15 cellular contexts compared by ENCODE assay signal in the genomic region with DNA sequence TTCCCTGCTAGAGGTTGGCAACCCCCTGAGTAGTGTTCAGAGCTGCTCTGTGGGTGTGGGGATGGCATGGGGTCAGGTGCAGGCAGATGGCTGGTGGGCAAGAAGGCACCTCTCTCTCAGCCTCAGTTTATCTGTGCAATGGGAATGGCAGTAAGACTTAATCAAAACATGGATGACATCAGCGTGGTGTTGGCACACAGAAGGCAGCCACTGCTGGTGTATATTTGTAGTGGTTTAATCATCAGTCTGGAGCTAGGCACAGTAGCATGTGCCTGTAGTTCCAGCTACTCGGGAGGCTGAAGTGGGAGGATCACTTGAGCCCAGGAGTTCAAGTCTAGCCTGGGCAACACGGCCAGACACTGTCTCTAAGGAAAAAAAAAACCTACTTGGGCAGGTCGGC. TPM values are rescaled to one million over a fixed set of nuclear protein-coding genes. Genes with fewer than 3 reads are reported as not detected.
DNase-seq lines count a peak whose midpoint lies in the region; ATAC-seq and TF ChIP-seq lines count a peak whose summit lies in the region.
"Had no signal": no experiment of that assay in that cellular context is flagged by ENCODE, and none has a peak within 500 bp of the region (broad histone marks: within the 10 kb centered on the region; RNA-seq: fewer than 3 reads in every experiment).

No MANE protein-coding gene starts in this region.

- TF ChIP-seq POLR2A in gastrocnemius medialis (IDR thresholded peaks at IDR 0.05): no peak

- H3K4me3 ChIP-seq in fibroblast of the aortic adventitia (ENCODE audit: low read depth, low read length): no peak overlapping the region
- H3K4me3 ChIP-seq in gastrocnemius medialis: peak overlapping the region in 2 of 4 donors; percentile 21 to 34
- H3K4me3 ChIP-seq: SK-N-MC, skin epidermis had no signal

- H3K9me3 ChIP-seq in gastrocnemius medialis: no peaks in the 10 kb centered on the region

- H3K27me3 ChIP-seq in gastrocnemius medialis: no peaks in the 10 kb centered on the region

- intact Hi-C loops in gastrocnemius medialis (cut with DNase I; ENCODE audit: low total_unique reads): no loop called here
- intact Hi-C loops in posterior cingulate gyrus (cut with DNase I): loop anchor here (10.0 kb wide), 1 partner anchor 323 kb away; no protein-coding TSS in a partner anchor

- TF ChIP-seq CTCF in fibroblast of the aortic adventitia (IDR thresholded peaks at IDR 0.05; ENCODE audit: insufficient read depth, low read length) (no peak), gastrocnemius medialis (IDR thresholded peaks at IDR 0.05 in 4 of 5, conservative IDR thresholded peaks at IDR 0.05 in 1 of 5) (no peak)

- peak; percentile 9 to 38 for ATAC-seq in gastrocnemius medialis
- ATAC-seq: activated CD4-positive, CD25-positive, alpha-beta regulatory T cell treated with anti-CD3 and anti-CD28 coated beads, Interleukin-2, amount 50 U/mL, for 24 hours had no signal

- DNase-seq in DMS53 (lab: John Stamatoyannopoulos, UW) (peak; percentile 67), amniotic epithelial cell (ENCODE audit: low read depth) (peak; percentile 44), fibroblast of the aortic adventitia (ENCODE audit: low read depth) (peak; percentile 27), gastrocnemius medialis (no peak), posterior cingulate gyrus (no peak), GF-D8 (lab: John Stamatoyannopoulos, UW) (no peak), 8988T (no peak)
- DNase-seq in stimulated activated naive CD4-positive, alpha-beta T cell (lab: John Stamatoyannopoulos, UW): no peak
- DNase-seq: activated T-cell treated with anti-CD3 and anti-CD28 coated beads, Interleukin-2, amount 50 U/mL, for 1 hour; CD4-positive, CD25-positive, alpha-beta regulatory T cell; immature natural killer cell; naive thymus-derived CD4-positive, alpha-beta T cell had no signal

- peak overlapping the region; percentile 47 to 80 (median 70) for H3K27ac ChIP-seq in gastrocnemius medialis
- H3K27ac ChIP-seq: SK-N-MC had no signal

- in situ Hi-C loops in gastrocnemius medialis (cut with MboI; ENCODE audit: low sequenced_read_pairs in 4 of 4): loop anchor here in 1 of 4 donors (25.0 kb wide), 1 partner anchor 336 kb away; no protein-coding TSS in a partner anchor

- H3K4me1 ChIP-seq in gastrocnemius medialis: peaks cover 36 to 49% of the 10 kb centered on the region in 2 donors

- H3K36me3 ChIP-seq in gastrocnemius medialis: peaks cover 0 to 8% of the 10 kb centered on the region in 2 donors

RNA-seq across cellular contexts. Expression of a gene that starts 7.4 kb away (rescaled TPM):
- total RNA-seq in fibroblast of the aortic adventitia (ENCODE audit: low replicate concordance): 0.18 and 0.65 TPM in 2 replicates
- 10 to 100 TPM in 1 of 4 donors, 1 to 10 TPM in 3; 5.2 to 15.6 (median 7.3) TPM for total RNA-seq in gastrocnemius medialis

Comparison
In these comparisons a context has a peak if more than half of its experiments do, and no peak if none do; other contexts are left out.
1. DNase-seq: peak in DMS53 (single experiment), amniotic epithelial cell (single experiment) and fibroblast of the aortic adventitia (single experiment); none in gastrocnemius medialis (0 of 2), posterior cingulate gyrus (0 of 10), stimulated activated naive CD4-positive, alpha-beta T cell (0 of 6), GF-D8 (single experiment) and 8988T (single experiment).